In the genomic region with DNA sequence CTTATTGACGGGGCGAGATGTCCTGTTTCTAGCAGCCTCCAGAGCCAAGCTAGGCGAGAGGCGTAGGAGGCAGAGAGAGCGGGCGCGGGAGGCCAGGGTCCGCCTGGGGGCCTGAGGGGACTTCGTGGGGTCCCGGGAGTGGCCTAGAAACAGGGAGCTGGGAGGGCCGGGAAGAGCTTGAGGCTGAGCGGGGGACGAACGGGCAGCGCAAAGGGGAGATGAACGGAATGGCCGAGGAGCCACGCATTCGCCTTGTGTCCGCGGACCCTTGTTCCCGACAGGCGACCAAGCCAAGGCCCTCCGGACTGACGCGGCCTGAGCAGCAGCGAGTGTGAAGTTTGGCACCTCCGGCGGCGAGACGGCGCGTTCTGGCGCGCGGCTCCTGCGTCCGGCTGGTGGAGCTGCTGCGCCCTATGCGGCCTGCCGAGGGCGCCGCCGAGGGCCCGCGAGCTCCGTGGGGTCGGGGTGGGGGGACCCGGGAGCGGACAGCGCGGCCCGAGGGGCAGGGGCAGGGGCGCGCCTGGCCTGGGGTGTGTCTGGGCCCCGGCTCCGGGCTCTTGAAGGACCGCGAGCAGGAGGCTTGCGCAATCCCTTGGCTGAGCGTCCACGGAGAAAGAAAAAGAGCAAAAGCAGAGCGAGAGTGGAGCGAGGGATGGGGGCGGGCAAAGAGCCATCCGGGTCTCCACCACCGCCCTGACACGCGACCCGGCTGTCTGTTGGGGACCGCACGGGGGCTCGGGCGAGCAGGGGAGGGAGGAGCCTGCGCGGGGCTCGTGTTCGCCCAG, we compare ENCODE assay signal across 7 cellular contexts. TPM values are rescaled to one million over a fixed set of nuclear protein-coding genes. Genes with fewer than 3 reads are reported as not detected.
A peak's percentile ranks its signal among the peaks of the same experiment; 100 is the strongest.
DNase-seq lines count a peak whose midpoint lies in the region; ATAC-seq and TF ChIP-seq lines count a peak whose summit lies in the region.

No MANE protein-coding gene starts in this region.

- no peaks in the 10 kb centered on the region for H3K9me3 Mint-ChIP-seq in mesothelial cell of epicardium

- H3K27me3 ChIP-seq in vagina: peaks cover 12% of the 10 kb centered on the region

- intact Hi-C loops in vagina (cut with DNase I): loop anchor here (10.0 kb wide), 1 partner anchor 154 kb away; no protein-coding TSS in a partner anchor

- peak; percentile 36; the same call in 1 of the 2 replicates for TF ChIP-seq CTCF in GM12875 (IDR thresholded peaks at IDR 0.05; ENCODE audit: borderline replicate concordance, insufficient read depth, low read depth, low read length)
- TF ChIP-seq CTCF in RWPE1 (conservative IDR thresholded peaks at IDR 0.05; ENCODE audit: low read depth): no peak
- no peak for TF ChIP-seq CTCF in mesothelial cell of epicardium (IDR thresholded peaks at IDR 0.05; ENCODE audit: unreplicated experiment)
- no peak for TF ChIP-seq CTCF in vagina (IDR thresholded peaks at IDR 0.05)

- H3K4me1 ChIP-seq in vagina: peaks cover 83% of the 10 kb centered on the region

- H3K27me3 Mint-ChIP-seq in mesothelial cell of epicardium (ENCODE audit: low read depth): peaks cover 46% of the 10 kb centered on the region

- no peak overlapping the region for H3K27ac Mint-ChIP-seq in mesothelial cell of epicardium

- CTCF ChIA-PET in RWPE1 (lab: Yijun Ruan, JAX): interaction anchor here (0.6 to 2.6 kb wide), 16 partner anchors 9 to 199 kb away, joined by 3 to 35 read pairs (median 4); partner anchors contain the start of gene CBX8

- no peak overlapping the region for H3K4me3 ChIP-seq in GM12875 (ENCODE audit: low read depth, low read length)
- H3K4me3 ChIP-seq in vagina: peak overlapping the region; percentile 43 to 56

- ATAC-seq in HG03442 (IDR thresholded peaks at IDR 0.05; ENCODE audit: unreplicated experiment): no peak

- H3K36me3 ChIP-seq in vagina: no peaks in the 10 kb centered on the region

- POLR2A ChIA-PET in RWPE1 (lab: Yijun Ruan, JAX; ENCODE audit: low non-redundant PET): interaction anchor here (0.6 to 1.4 kb wide), 4 partner anchors 26 to 79 kb away, joined by 3 to 5 read pairs (median 3); no protein-coding TSS in a partner anchor

- H3K4me3 Mint-ChIP-seq in mesothelial cell of epicardium: peak overlapping the region; percentile 41

- no peak for TF ChIP-seq POLR2A in vagina (IDR thresholded peaks at IDR 0.05)

- H3K27ac ChIP-seq in RWPE1: peak overlapping the region; percentile 97
- H3K27ac ChIP-seq in vagina: peak overlapping the region; percentile 67

- H3K4me1 Mint-ChIP-seq in mesothelial cell of epicardium: peaks cover 42% of the 10 kb centered on the region

- DNase-seq in RWPE1 (ENCODE audit: low spot score) (no peak), dedifferentiated amniotic fluid mesenchymal stem cell (ENCODE audit: extremely low spot score) (peak; percentile 43), mesothelial cell of epicardium (ENCODE audit: low spot score in 2 of 2, unreplicated experiment in 2 of 2) (peak in 1 of 2 experiments; percentile 58), vagina (ENCODE audit: extremely low spot score in 2 of 2) (no peak), NCI-H2171 treated with DMSO at 0.1 percent for 48 hours (lab: John Stamatoyannopoulos, UW) (no peak)

- H3K9me3 ChIP-seq in vagina: no peaks in the 10 kb centered on the region

- H3K36me3 Mint-ChIP-seq in mesothelial cell of epicardium: no peaks in the 10 kb centered on the region

RNA-seq across cellular contexts. Expression of gene CBX4, which starts 1.2 kb away (rescaled TPM):
- 30.8 to 35.0 TPM (median 32.1 TPM) in 3 replicates for total RNA-seq in mesothelial cell of epicardium
- total RNA-seq in vagina: 13.0 TPM

RNA-seq across cellular contexts. Expression of gene CBX8, which starts 43.5 kb away (rescaled TPM):
- 15.5 to 18.6 TPM (median 16.3 TPM) in 3 replicates for total RNA-seq in mesothelial cell of epicardium
- 0.98 TPM for total RNA-seq in vagina
